In genomic region chr22:24028533-24028932, GRCh38 we compare ENCODE assay signal across 20 cellular contexts. TPM values are rescaled to one million over a fixed set of nuclear protein-coding genes. Genes with fewer than 3 reads are reported as not detected.
"Had no signal": no experiment of that assay in that cellular context is flagged by ENCODE, and none has a peak within 500 bp of the region (broad histone marks: within the 10 kb centered on the region; RNA-seq: fewer than 3 reads in every experiment).

No MANE protein-coding gene starts in this region.

- H3K9me3 ChIP-seq: body of pancreas, lower lobe of right lung, sigmoid colon had no signal

- H3K36me3 Mint-ChIP-seq: natural killer cell treated with Interleukin-12 subunit alpha and Interleukin-12 subunit beta and Interleukin-15 and Interleukin-18, amount 100 ng/mL, for 72 hours had no signal

- DNase-seq: activated CD4-positive, alpha-beta T cell treated with anti-CD3 and anti-CD28 coated beads, Interleukin-2, amount 50 U/mL, for 4 hours; activated CD4-positive, CD25-positive, alpha-beta regulatory T cell; activated T-cell treated with anti-CD3 and anti-CD28 coated beads, Interleukin-2, amount 50 U/mL, for 72 hours; body of pancreas; cerebellar nuclear complex; dermis blood vessel endothelial cell; lower lobe of right lung; occipital lobe; sigmoid colon; stimulated activated CD4-positive, alpha-beta T cell treated with anti-CD3 and anti-CD28 coated beads, Interleukin-2, amount 100 ng/mL, for 24 hours; stimulated activated naive CD4-positive, alpha-beta T cell treated with Interleukin-2 at 50 U/mL for 16 hours; T-helper 2 cell had no signal

- H3K27me3 Mint-ChIP-seq: natural killer cell treated with Interleukin-12 subunit alpha and Interleukin-12 subunit beta and Interleukin-15 and Interleukin-18, amount 100 ng/mL, for 72 hours had no signal

- H3K9me3 Mint-ChIP-seq: activated T-cell treated with anti-CD3 and anti-CD28 coated beads, Interleukin-2, amount 50 U/mL, for 72 hours; natural killer cell treated with Interleukin-12 subunit alpha and Interleukin-12 subunit beta and Interleukin-15 and Interleukin-18, amount 100 ng/mL, for 72 hours had no signal

- H3K27ac ChIP-seq: body of pancreas, lower lobe of right lung, sigmoid colon had no signal

- FAIRE-seq: TTC549 had no signal

- H3K27me3 ChIP-seq: body of pancreas, sigmoid colon had no signal

- H3K4me3 Mint-ChIP-seq: activated T-cell treated with anti-CD3 and anti-CD28 coated beads, Interleukin-2, amount 50 U/mL, for 72 hours; natural killer cell treated with Interleukin-12 subunit alpha and Interleukin-12 subunit beta and Interleukin-15 and Interleukin-18, amount 100 ng/mL, for 72 hours had no signal

- H3K36me3 ChIP-seq: lower lobe of right lung had no signal

- H3K4me3 ChIP-seq: body of pancreas, lower lobe of right lung, sigmoid colon had no signal

- ATAC-seq: body of pancreas; esophagus mucosa; lower lobe of right lung; natural killer cell treated with Interleukin-12 subunit alpha and Interleukin-12 subunit beta and Interleukin-15 and Interleukin-18, amount 100 ng/mL, for 72 hours had no signal

RNA-seq across cellular contexts. Expression of gene GSTT4, which starts 23.3 kb away (rescaled TPM):
- total RNA-seq: activated T-cell treated with anti-CD3 and anti-CD28 coated beads, Interleukin-2, amount 50 U/mL, for 72 hours; body of pancreas; dermis blood vessel endothelial cell; esophagus mucosa; glomerular endothelial cell; lower lobe of right lung; mucosa of gallbladder; natural killer cell treated with Interleukin-12 subunit alpha and Interleukin-12 subunit beta and Interleukin-15 and Interleukin-18, amount 100 ng/mL, for 72 hours; occipital lobe; pulmonary artery endothelial cell; sigmoid colon; temporal lobe; ureter had no signal
- polyA plus RNA-seq: sigmoid colon had no signal

RNA-seq across cellular contexts. Expression of gene GSTT2, which starts 48.6 kb away (rescaled TPM):
- total RNA-seq: activated T-cell treated with anti-CD3 and anti-CD28 coated beads, Interleukin-2, amount 50 U/mL, for 72 hours; body of pancreas; dermis blood vessel endothelial cell; occipital lobe; sigmoid colon; temporal lobe had no signal
